In the genomic region with DNA sequence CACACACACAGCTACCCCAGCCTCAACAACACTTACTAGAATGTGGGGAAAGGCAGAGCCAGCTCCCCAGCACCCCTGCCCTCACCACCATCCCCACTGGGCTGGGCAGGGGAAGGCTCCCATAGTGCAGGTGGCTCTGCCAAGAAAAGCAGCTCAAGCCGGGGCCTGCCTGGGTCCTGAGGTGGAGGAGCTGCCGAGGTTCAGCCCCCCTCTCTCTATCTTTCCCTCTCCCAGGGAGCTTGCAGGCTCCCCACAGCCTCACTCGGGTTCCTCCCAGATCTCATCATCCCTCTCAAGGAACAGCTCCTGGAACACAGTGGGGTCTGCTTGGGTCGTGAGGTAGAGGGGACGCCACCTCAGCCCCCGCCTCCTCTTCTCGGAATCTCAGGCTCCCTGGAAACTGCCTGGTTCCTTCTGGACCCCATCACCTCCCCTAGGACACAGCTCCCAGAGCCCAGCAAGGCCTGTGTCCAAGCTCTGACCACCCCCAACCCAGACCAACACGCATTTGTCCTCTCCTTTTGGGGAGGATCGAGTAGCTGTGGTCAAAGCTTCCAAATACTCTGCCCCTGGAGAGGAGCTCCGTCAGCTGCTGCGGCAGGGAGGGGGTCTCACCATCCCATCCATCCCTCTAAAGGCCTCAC, we compare ENCODE assay signal across 13 cellular contexts. TPM values are rescaled to one million over a fixed set of nuclear protein-coding genes. Genes with fewer than 3 reads are reported as not detected.
DNase-seq lines count a peak whose midpoint lies in the region; ATAC-seq and TF ChIP-seq lines count a peak whose summit lies in the region.
"Had no signal": no experiment of that assay in that cellular context is flagged by ENCODE, and none has a peak within 500 bp of the region (broad histone marks: within the 10 kb centered on the region; RNA-seq: fewer than 3 reads in every experiment).

No MANE protein-coding gene starts in this region.

- DNase-seq in GM23338 (ENCODE audit: low spot score) (no peak), chondrocyte (ENCODE audit: low spot score) (no peak), SKM-1 (lab: John Stamatoyannopoulos, UW; ENCODE audit: unreplicated experiment) (no peak), Kasumi-1 (lab: John Stamatoyannopoulos, UW) (no peak), Ammon's horn (ENCODE audit: low spot score) (no peak)
- DNase-seq in activated naive CD4-positive, alpha-beta T cell treated with Interleukin-2 at 50 U/mL for 16 hours = no peak
- DNase-seq: SHP77; stimulated activated naive CD4-positive, alpha-beta T cell had no signal

- H3K36me3 Mint-ChIP-seq in GM23338 (ENCODE audit: low read depth) (no peaks in the 10 kb centered on the region; the same call in 2 of the 3 replicates), chondrocyte (ENCODE audit: low read depth) (no peaks in the 10 kb centered on the region)

- H3K4me3 Mint-ChIP-seq in GM23338 (peak overlapping the region; percentile 58), chondrocyte (ENCODE audit: unreplicated experiment) (peak overlapping the region; percentile 90)

- H4K20me1 ChIP-seq in GM23338 (replicated peaks; ENCODE audit: insufficient read depth) = no peaks in the 10 kb centered on the region

- peak overlapping the region; percentile 69 for H3K4me2 ChIP-seq in GM23338

- no peak; the same call in 2 of the 3 replicates for ATAC-seq in GM23338

- H3K4me1 ChIP-seq in GM23338 (ENCODE audit: insufficient read depth) (peaks cover 31% of the 10 kb centered on the region), skeletal muscle tissue (ENCODE audit: control insufficient read depth in 3 of 3, insufficient read depth in 3 of 3, low read length in 3 of 3) (peaks cover 47 to 63% (median 57%) of the 10 kb centered on the region in 3 donors)

- H3K27me3 Mint-ChIP-seq in GM23338 (ENCODE audit: insufficient read depth, low read depth, poor library complexity) (peaks cover 20% of the 10 kb centered on the region), chondrocyte (ENCODE audit: low read depth) (no peaks in the 10 kb centered on the region)

- H3K9ac ChIP-seq in skeletal muscle tissue (ENCODE audit: low read depth in 1 of 3, low read length in 3 of 3) = peak overlapping the region; percentile 87 to 91 (median 89)

- 0 out of 2 replicates have a peak overlapping the region, but pooled peaks have one; percentile 28 for H3K4me3 ChIP-seq in GM23338
- peak overlapping the region; percentile 77 to 86 (median 79) for H3K4me3 ChIP-seq in skeletal muscle tissue (ENCODE audit: low read length in 3 of 3)

- no peaks in the 10 kb centered on the region for H3K27me3 ChIP-seq in GM23338 (ENCODE audit: insufficient read depth)
- H3K27me3 ChIP-seq in layer of hippocampus (ENCODE audit: control insufficient read depth, insufficient read depth, low read length) = no peaks in the 10 kb centered on the region
- no peaks in the 10 kb centered on the region for H3K27me3 ChIP-seq in skeletal muscle tissue (ENCODE audit: control insufficient read depth in 3 of 3, insufficient read depth in 3 of 3, low read length in 3 of 3)

- H3K27ac Mint-ChIP-seq in GM23338 = no peak overlapping the region; the same call in 1 of the 2 replicates
- peak overlapping the region; percentile 77 for H3K27ac Mint-ChIP-seq in chondrocyte (ENCODE audit: unreplicated experiment)

- peak overlapping the region; percentile 85 for H2AFZ ChIP-seq in GM23338

- H3K9me2 ChIP-seq in GM23338 (ENCODE audit: insufficient read depth) = no peaks in the 10 kb centered on the region

- TF ChIP-seq CTCF in GM23338 (conservative IDR thresholded peaks at IDR 0.05; ENCODE audit: low read depth in 2 of 2) (no peak), chondrocyte (IDR thresholded peaks at IDR 0.05) (no peak)

- no peaks in the 10 kb centered on the region for H3K79me2 ChIP-seq in GM23338 (replicated peaks; ENCODE audit: insufficient read depth)

- H3K36me3 ChIP-seq in GM23338 (ENCODE audit: insufficient read depth) = no peaks in the 10 kb centered on the region
- H3K36me3 ChIP-seq in skeletal muscle tissue (ENCODE audit: control insufficient read depth in 3 of 3, insufficient read depth in 3 of 3, low read length in 3 of 3) = peaks cover 3 to 7% (median 6%) of the 10 kb centered on the region in 3 donors

- H3K9me3 ChIP-seq in skeletal muscle tissue (ENCODE audit: control insufficient read depth in 3 of 3, low read length in 3 of 3) = no peaks in the 10 kb centered on the region

- H3K27ac ChIP-seq in GM23338 (ENCODE audit: low read depth) (no peak overlapping the region), layer of hippocampus (ENCODE audit: low read depth, low read length) (peak overlapping the region; percentile 64), skeletal muscle tissue (ENCODE audit: low read depth, low read length) (peak overlapping the region; percentile 80)

- H3K4me1 Mint-ChIP-seq in GM23338 (peaks cover 58% of the 10 kb centered on the region), chondrocyte (ENCODE audit: low read depth) (peaks cover 49% of the 10 kb centered on the region)

- H3F3A ChIP-seq in GM23338 (replicated peaks; ENCODE audit: low read depth) = no peaks in the 10 kb centered on the region; the same call in 1 of the 2 replicates

- H3K9me3 Mint-ChIP-seq in GM23338 (no peaks in the 10 kb centered on the region), chondrocyte (ENCODE audit: low read depth) (no peaks in the 10 kb centered on the region)

TF ChIP-seq in GM23338, 12 proteins besides CTCF, POLR2A, EP300 and RAD21:
- no peak for TF ChIP-seq JUNB (IDR thresholded peaks at IDR 0.05; ENCODE audit: unreplicated experiment)

RNA-seq across cellular contexts. Expression of a gene that starts 0.7 kb away (rescaled TPM):
- total RNA-seq in GM23338 (2014; rRNA removed; shearing (Covaris generic)) = 10.6 and 20.4 TPM in 2 replicates
- 10.5 and 13.0 TPM in 2 replicates for polyA plus RNA-seq in GM23338 (2016; fragmentation: Nextera tagmentation; extraction: Ambion mirVana)
- total RNA-seq in chondrocyte = 111 to 122 TPM (median 115 TPM) in 3 replicates
- 36.0 TPM for total RNA-seq in skeletal muscle tissue

RNA-seq across cellular contexts. Expression of a gene that starts 3.9 kb away (rescaled TPM):
- 0.28 TPM in 1 of 2 replicates, not detected in the other for total RNA-seq in GM23338 (2014; rRNA removed; shearing (Covaris generic))
- polyA plus RNA-seq in GM23338 (2016; fragmentation: Nextera tagmentation; extraction: Ambion mirVana) = 0.53 and 0.64 TPM in 2 replicates
- total RNA-seq in chondrocyte (not detected in 3 replicates), skeletal muscle tissue (not detected)
- total RNA-seq: Daoy had no signal

RNA-seq across cellular contexts. Expression of a gene that starts 15.1 kb away (rescaled TPM):
- total RNA-seq in GM23338 (2014; rRNA removed; shearing (Covaris generic)) = 32.7 and 35.3 TPM in 2 replicates
- 165 and 182 TPM in 2 replicates for polyA plus RNA-seq in GM23338 (2016; fragmentation: Nextera tagmentation; extraction: Ambion mirVana)
- total RNA-seq in chondrocyte (98.2 to 113 TPM (median 98.4 TPM) in 3 replicates), skeletal muscle tissue (55.3 TPM)

RNA-seq across cellular contexts. Expression of a gene that starts 16.0 kb away (rescaled TPM):
- total RNA-seq in GM23338 (2014; rRNA removed; shearing (Covaris generic)) = 0.66 TPM in 1 of 2 replicates, not detected in the other
- 0.13 TPM in 1 of 2 replicates, not detected in the other for polyA plus RNA-seq in GM23338 (2016; fragmentation: Nextera tagmentation; extraction: Ambion mirVana)
- total RNA-seq in chondrocyte (1.2 to 1.5 TPM (median 1.3 TPM) in 3 replicates), skeletal muscle tissue (0.52 TPM)
- total RNA-seq: HT1080, lung microvascular endothelial cell had no signal

RNA-seq across cellular contexts. Expression of a gene that starts 21.6 kb away (rescaled TPM):
- total RNA-seq in GM23338 (2014; rRNA removed; shearing (Covaris generic)) = 68.9 and 73.4 TPM in 2 replicates
- 86.6 and 97.8 TPM in 2 replicates for polyA plus RNA-seq in GM23338 (2016; fragmentation: Nextera tagmentation; extraction: Ambion mirVana)
- 44.4 to 56.9 TPM (median 47.9 TPM) in 3 replicates for total RNA-seq in chondrocyte
- total RNA-seq in skeletal muscle tissue = 46.4 TPM
